Comparison of ENCODE assay signal across 8 cellular contexts in the genomic region with DNA sequence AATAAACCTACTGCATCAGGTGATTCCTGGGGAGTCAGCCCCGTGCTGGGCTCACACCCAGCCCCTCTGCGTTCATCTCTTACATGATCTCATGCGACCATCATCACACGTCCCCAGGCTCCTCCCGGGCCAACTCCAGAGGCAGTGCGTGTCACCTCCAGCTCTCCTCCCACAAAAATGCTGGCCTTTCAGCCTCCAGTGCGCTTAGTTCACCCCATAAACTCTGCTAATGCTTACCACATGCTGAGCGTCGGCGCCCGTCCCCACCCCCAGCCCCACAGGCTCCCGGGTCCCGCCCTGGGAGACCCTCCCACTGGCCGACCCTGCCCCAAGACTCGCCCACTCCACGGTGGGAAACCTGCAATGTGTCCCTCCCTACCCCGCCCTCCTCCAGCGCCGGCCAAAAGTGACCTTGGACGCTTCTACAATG. TPM values are rescaled to one million over a fixed set of nuclear protein-coding genes. Genes with fewer than 3 reads are reported as not detected.
A peak's percentile ranks its signal among the peaks of the same experiment; 100 is the strongest.
DNase-seq lines count a peak whose midpoint lies in the region; ATAC-seq and TF ChIP-seq lines count a peak whose summit lies in the region.

No MANE protein-coding gene starts in this region.

- H3K36me3 ChIP-seq in cardiac muscle cell (no peaks in the 10 kb centered on the region), lower lobe of right lung (no peaks in the 10 kb centered on the region), vagina (no peaks in the 10 kb centered on the region)

- H3K27ac ChIP-seq in cardiac muscle cell (no peak overlapping the region), lower lobe of right lung (no peak overlapping the region), vagina (peak overlapping the region; percentile 52)

- intact Hi-C loops in cardiac septum (cut with DNase I) (loop anchor here (10.0 kb wide), 1 partner anchor 595 kb away; no protein-coding TSS in a partner anchor), lower lobe of right lung (cut with DNase I) (no loop called here), vagina (cut with DNase I) (loop anchor here (10.0 kb wide), 1 partner anchor 595 kb away; no protein-coding TSS in a partner anchor)

- DNase-seq in cardiac muscle cell (ENCODE audit: low read depth in 1 of 2, low spot score in 1 of 2): peak in 1 of 2 donors; percentile 23
- no peak for DNase-seq in cardiac septum (ENCODE audit: low spot score)
- DNase-seq in astrocyte of the hippocampus (ENCODE audit: low read depth, low spot score): peak; percentile 52
- DNase-seq in lower lobe of right lung: no peak
- no peak for DNase-seq in vagina (ENCODE audit: extremely low spot score in 2 of 2)
- DNase-seq in NCI-H1105 treated with DMSO at 0.1 percent for 48 hours (lab: John Stamatoyannopoulos, UW): no peak
- DNase-seq in NCI-H1048 (lab: John Stamatoyannopoulos, UW): no peak

- H3K4me3 ChIP-seq in cardiac muscle cell: peak overlapping the region; percentile 46
- H3K4me3 ChIP-seq in lower lobe of right lung: peak overlapping the region; percentile 50
- peak overlapping the region; percentile 36 to 70 for H3K4me3 ChIP-seq in vagina

- no peaks in the 10 kb centered on the region for H3K4me1 ChIP-seq in cardiac muscle cell (ENCODE audit: low read depth)
- peaks cover 12% of the 10 kb centered on the region for H3K4me1 ChIP-seq in lower lobe of right lung
- H3K4me1 ChIP-seq in vagina: peaks cover 12% of the 10 kb centered on the region

- H3K27me3 ChIP-seq in cardiac muscle cell (peaks cover 14% of the 10 kb centered on the region), lower lobe of right lung (ENCODE audit: low read depth) (peaks cover 7% of the 10 kb centered on the region), vagina (no peaks in the 10 kb centered on the region)

- TF ChIP-seq CTCF in cardiac muscle cell (IDR thresholded peaks at IDR 0.05; ENCODE audit: low read depth, low read length): no peak
- TF ChIP-seq CTCF in lower lobe of right lung (IDR thresholded peaks at IDR 0.05): no peak
- TF ChIP-seq CTCF in vagina (IDR thresholded peaks at IDR 0.05): no peak

- ATAC-seq in lower lobe of right lung (peak in 1 of 2 donors; percentile 7), HG03045 (IDR thresholded peaks at IDR 0.05; ENCODE audit: unreplicated experiment) (no peak)

- TF ChIP-seq POLR2A in vagina (IDR thresholded peaks at IDR 0.05): no peak

- no peaks in the 10 kb centered on the region for H3K9me3 ChIP-seq in cardiac muscle cell (ENCODE audit: low read depth)
- H3K9me3 ChIP-seq in lower lobe of right lung: no peaks in the 10 kb centered on the region
- no peaks in the 10 kb centered on the region for H3K9me3 ChIP-seq in vagina

RNA-seq across cellular contexts. Expression of a gene that starts 0.8 kb away (rescaled TPM):
- 9.1 and 16.5 TPM in 2 replicates for total RNA-seq in cardiac muscle cell
- 4.1 and 6.9 TPM in 2 replicates for polyA plus RNA-seq in cardiac muscle cell
- total RNA-seq in cardiac septum: 0.32 TPM
- total RNA-seq in lower lobe of right lung: 10.0 TPM
- 16.7 TPM for total RNA-seq in vagina
